In the genomic region with DNA sequence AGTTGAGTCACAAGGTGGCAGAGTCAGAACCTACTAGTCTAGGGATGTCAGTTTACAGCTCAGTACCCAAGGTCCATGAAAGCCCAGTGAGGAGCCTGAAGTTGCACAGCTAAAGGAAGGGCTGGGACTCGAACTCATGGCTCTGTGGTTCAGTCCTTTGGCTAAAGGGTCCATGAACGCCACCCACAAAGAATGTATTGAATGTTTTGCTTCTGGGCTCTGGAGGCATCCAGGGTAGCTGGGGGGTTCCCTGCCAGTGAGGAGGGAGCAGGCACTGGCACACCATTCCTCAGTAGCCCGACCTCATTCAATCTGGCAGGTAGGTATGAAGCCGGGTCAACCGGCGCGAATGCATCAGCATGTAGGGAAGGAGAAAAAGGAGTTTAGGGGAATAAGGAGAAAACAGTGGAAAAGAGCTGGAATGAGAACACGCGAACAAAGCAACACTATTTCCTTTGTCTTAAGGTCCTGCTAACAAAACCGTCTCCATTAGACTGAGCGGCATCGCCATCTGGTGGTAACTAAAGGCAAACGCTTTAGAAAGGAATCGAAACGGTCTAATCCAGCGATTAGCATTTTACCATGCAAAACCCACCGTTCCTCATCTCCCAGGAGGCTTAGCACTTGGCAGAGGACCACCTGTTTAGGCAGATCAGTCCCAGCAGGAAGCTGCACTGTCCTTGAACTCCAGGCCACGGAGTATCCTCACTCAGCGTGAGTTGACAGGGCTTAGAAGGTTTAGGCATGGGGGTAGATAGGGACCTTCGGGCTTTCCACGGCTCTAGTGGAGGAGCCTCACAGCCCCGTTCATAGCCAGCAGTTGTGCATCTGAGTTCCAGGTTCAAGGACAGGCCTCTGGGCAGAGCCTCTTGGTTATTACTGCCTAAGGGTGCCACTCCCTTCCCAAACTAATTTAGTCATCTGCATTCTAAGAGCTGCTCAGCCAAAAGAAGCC, we compare ENCODE assay signal across 8 cellular contexts.
DNase-seq lines count a peak whose midpoint lies in the region; ATAC-seq lines count a peak whose summit lies in the region.

No MANE protein-coding gene starts in this region.

- ATAC-seq in CD4-positive, CD25-positive, alpha-beta regulatory T cell (ENCODE audit: low read depth in 2 of 2): peak in 1 of 2 donors; percentile 43
- ATAC-seq in stimulated activated effector memory CD8-positive, alpha-beta T cell treated with anti-CD3 and anti-CD28 coated beads, Interleukin-12 subunit alpha, Interleukin-12 subunit beta, amount 100 ng/mL, for 72 hours: peak; percentile 36
- ATAC-seq in HG03521 (IDR thresholded peaks at IDR 0.05; ENCODE audit: unreplicated experiment): no peak

- H3K9ac ChIP-seq in HUES48 (ENCODE audit: low read depth, low read length): peak overlapping the region; percentile 34; the same call in 1 of the 2 replicates
- no peak overlapping the region for H3K9ac ChIP-seq in NT2/D1 (ENCODE audit: insufficient read length, low read depth)
- H3K9ac ChIP-seq in mucosa of rectum (ENCODE audit: low read depth in 1 of 2, low read length in 2 of 2): peak overlapping the region; percentile 60 to 75

- DNase-seq in CD4-positive, CD25-positive, alpha-beta regulatory T cell: peak; percentile 28 to 81 (median 59)
- DNase-seq in NT2/D1 (ENCODE audit: low read depth, low spot score): peak; percentile 89
- peak; percentile 37 for DNase-seq in activated T-cell treated with anti-CD3 and anti-CD28 coated beads for 48 hours (ENCODE audit: low read depth)
- DNase-seq in stimulated activated effector memory CD8-positive, alpha-beta T cell treated with anti-CD3 and anti-CD28 coated beads, Interleukin-12 subunit alpha, Interleukin-12 subunit beta, amount 100 ng/mL, for 72 hours (ENCODE audit: low spot score in 2 of 2): peak; percentile 29 to 72

- peaks cover 10% of the 10 kb centered on the region for H3K36me3 Mint-ChIP-seq in CD4-positive, CD25-positive, alpha-beta regulatory T cell
- peaks cover 54% of the 10 kb centered on the region for H3K36me3 Mint-ChIP-seq in stimulated activated effector memory CD8-positive, alpha-beta T cell treated with anti-CD3 and anti-CD28 coated beads, Interleukin-12 subunit alpha, Interleukin-12 subunit beta, amount 100 ng/mL, for 72 hours

- peaks cover 21% of the 10 kb centered on the region for H3K36me3 ChIP-seq in CD4-positive, CD25-positive, alpha-beta regulatory T cell (ENCODE audit: control insufficient read depth, insufficient read depth, low read length)
- H3K36me3 ChIP-seq in HUES48 (ENCODE audit: control insufficient read depth, insufficient read depth, low read length) (peaks cover 23% of the 10 kb centered on the region), NT2/D1 (ENCODE audit: insufficient read depth, insufficient read length, low read length) (peaks cover 18% of the 10 kb centered on the region), esophagus (ENCODE audit: control insufficient read depth in 2 of 2, insufficient read depth in 2 of 2, low read length in 1 of 2) (peaks cover 1 to 5% of the 10 kb centered on the region in 2 donors), mucosa of rectum (ENCODE audit: control insufficient read depth in 2 of 2, insufficient read depth in 2 of 2, low read length in 2 of 2) (peaks cover 4 to 5% of the 10 kb centered on the region in 2 donors)

- WGBS in esophagus, 2 donors: 17 to 23% methylated on average over 22 of the region's 22 CpGs

- H3K27me3 Mint-ChIP-seq in CD4-positive, CD25-positive, alpha-beta regulatory T cell: no peaks in the 10 kb centered on the region

- no peaks in the 10 kb centered on the region for H3K27me3 ChIP-seq in CD4-positive, CD25-positive, alpha-beta regulatory T cell (ENCODE audit: control insufficient read depth, insufficient read depth, low read length)
- H3K27me3 ChIP-seq in HUES48 (ENCODE audit: control insufficient read depth, insufficient read depth, low read length) (no peaks in the 10 kb centered on the region), NT2/D1 (ENCODE audit: insufficient read depth, insufficient read length) (no peaks in the 10 kb centered on the region), esophagus (ENCODE audit: control insufficient read depth in 1 of 2, insufficient read depth in 2 of 2, low read length in 2 of 2) (no peaks in the 10 kb centered on the region), mucosa of rectum (ENCODE audit: control insufficient read depth in 2 of 2, insufficient read depth in 2 of 2, low read length in 2 of 2) (no peaks in the 10 kb centered on the region)

- peaks cover 16% of the 10 kb centered on the region for H3K4me1 ChIP-seq in CD4-positive, CD25-positive, alpha-beta regulatory T cell (ENCODE audit: control insufficient read depth, insufficient read depth, low read length, poor library complexity, severe bottlenecking)
- H3K4me1 ChIP-seq in HUES48 (ENCODE audit: control insufficient read depth, insufficient read depth, low read length): peaks cover 41% of the 10 kb centered on the region
- peaks cover 20% of the 10 kb centered on the region for H3K4me1 ChIP-seq in NT2/D1 (ENCODE audit: insufficient read depth, insufficient read length)
- peaks cover 0 to 2% of the 10 kb centered on the region in 2 donors for H3K4me1 ChIP-seq in esophagus (ENCODE audit: control insufficient read depth in 2 of 2, insufficient read depth in 2 of 2, low read length in 1 of 2)
- H3K4me1 ChIP-seq in mucosa of rectum (ENCODE audit: control insufficient read depth in 2 of 2, insufficient read depth in 2 of 2, low read length in 2 of 2): peaks cover 9 to 12% of the 10 kb centered on the region in 2 donors

- peak overlapping the region; percentile 61 for H3K4me3 ChIP-seq in CD4-positive, CD25-positive, alpha-beta regulatory T cell (ENCODE audit: low read depth, low read length)
- peak overlapping the region; percentile 11; the same call in 1 of the 2 replicates for H3K4me3 ChIP-seq in HUES48 (ENCODE audit: low read depth, low read length)
- H3K4me3 ChIP-seq in NT2/D1 (ENCODE audit: insufficient read length, low read depth): no peak overlapping the region
- H3K4me3 ChIP-seq in esophagus (ENCODE audit: low read depth in 1 of 2, low read length in 2 of 2): peak overlapping the region in 1 of 2 donors; percentile 21
- H3K4me3 ChIP-seq in mucosa of rectum (ENCODE audit: low read length in 2 of 2): peak overlapping the region; percentile 55 to 67

- H3K4me1 Mint-ChIP-seq in CD4-positive, CD25-positive, alpha-beta regulatory T cell: peaks cover 6 to 22% (median 13%) of the 10 kb centered on the region in 4 donors
- H3K4me1 Mint-ChIP-seq in stimulated activated effector memory CD8-positive, alpha-beta T cell treated with anti-CD3 and anti-CD28 coated beads, Interleukin-12 subunit alpha, Interleukin-12 subunit beta, amount 100 ng/mL, for 72 hours: peaks cover 24% of the 10 kb centered on the region

- no peak overlapping the region for H3K27ac Mint-ChIP-seq in CD4-positive, CD25-positive, alpha-beta regulatory T cell
- peak overlapping the region; percentile 81 for H3K27ac Mint-ChIP-seq in stimulated activated effector memory CD8-positive, alpha-beta T cell treated with anti-CD3 and anti-CD28 coated beads, Interleukin-12 subunit alpha, Interleukin-12 subunit beta, amount 100 ng/mL, for 72 hours

- H3K27ac ChIP-seq in CD4-positive, CD25-positive, alpha-beta regulatory T cell (ENCODE audit: insufficient read depth, low read length, poor library complexity, severe bottlenecking): no peak overlapping the region
- H3K27ac ChIP-seq in HUES48 (ENCODE audit: low read depth, low read length) (peak overlapping the region; percentile 47), esophagus (ENCODE audit: low read depth in 2 of 2, low read length in 1 of 2) (peak overlapping the region; percentile 4 to 75), mucosa of rectum (ENCODE audit: low read depth in 2 of 2, low read length in 2 of 2) (no peak overlapping the region)

- no peaks in the 10 kb centered on the region for H3K9me3 Mint-ChIP-seq in CD4-positive, CD25-positive, alpha-beta regulatory T cell
- no peaks in the 10 kb centered on the region for H3K9me3 Mint-ChIP-seq in stimulated activated effector memory CD8-positive, alpha-beta T cell treated with anti-CD3 and anti-CD28 coated beads, Interleukin-12 subunit alpha, Interleukin-12 subunit beta, amount 100 ng/mL, for 72 hours

- peak overlapping the region in 2 of 4 donors; percentile 39 for H3K4me3 Mint-ChIP-seq in CD4-positive, CD25-positive, alpha-beta regulatory T cell
- peak overlapping the region; percentile 62 for H3K4me3 Mint-ChIP-seq in stimulated activated effector memory CD8-positive, alpha-beta T cell treated with anti-CD3 and anti-CD28 coated beads, Interleukin-12 subunit alpha, Interleukin-12 subunit beta, amount 100 ng/mL, for 72 hours

- no peaks in the 10 kb centered on the region for H3K9me3 ChIP-seq in CD4-positive, CD25-positive, alpha-beta regulatory T cell (ENCODE audit: control insufficient read depth in 2 of 2, low read length in 2 of 2)
- H3K9me3 ChIP-seq in HUES48 (ENCODE audit: control insufficient read depth, insufficient read depth, low read length) (no peaks in the 10 kb centered on the region), NT2/D1 (ENCODE audit: insufficient read depth, low read length) (no peaks in the 10 kb centered on the region), esophagus (ENCODE audit: control insufficient read depth in 2 of 2, insufficient read depth in 1 of 2, low read depth in 1 of 2, low read length in 1 of 2) (no peaks in the 10 kb centered on the region), mucosa of rectum (ENCODE audit: control insufficient read depth in 2 of 2, low read length in 2 of 2) (no peaks in the 10 kb centered on the region)

Comparison
In these comparisons a context has a peak if more than half of its experiments do, and no peak if none do; other contexts are left out.
1. DNase-seq: peak in every context shown above with its lines; median percentile 89 in NT2/D1; 59 in CD4-positive, CD25-positive, alpha-beta regulatory T cell; 50 in stimulated activated effector memory CD8-positive, alpha-beta T cell treated with anti-CD3 and anti-CD28 coated beads, Interleukin-12 subunit alpha, Interleukin-12 subunit beta, amount 100 ng/mL, for 72 hours; 37 in activated T-cell treated with anti-CD3 and anti-CD28 coated beads for 48 hours.
2. H3K27ac ChIP-seq: peak in HUES48 (single experiment) and esophagus (2 of 2); none in CD4-positive, CD25-positive, alpha-beta regulatory T cell (single experiment) and mucosa of rectum (0 of 2).